In the genomic region with DNA sequence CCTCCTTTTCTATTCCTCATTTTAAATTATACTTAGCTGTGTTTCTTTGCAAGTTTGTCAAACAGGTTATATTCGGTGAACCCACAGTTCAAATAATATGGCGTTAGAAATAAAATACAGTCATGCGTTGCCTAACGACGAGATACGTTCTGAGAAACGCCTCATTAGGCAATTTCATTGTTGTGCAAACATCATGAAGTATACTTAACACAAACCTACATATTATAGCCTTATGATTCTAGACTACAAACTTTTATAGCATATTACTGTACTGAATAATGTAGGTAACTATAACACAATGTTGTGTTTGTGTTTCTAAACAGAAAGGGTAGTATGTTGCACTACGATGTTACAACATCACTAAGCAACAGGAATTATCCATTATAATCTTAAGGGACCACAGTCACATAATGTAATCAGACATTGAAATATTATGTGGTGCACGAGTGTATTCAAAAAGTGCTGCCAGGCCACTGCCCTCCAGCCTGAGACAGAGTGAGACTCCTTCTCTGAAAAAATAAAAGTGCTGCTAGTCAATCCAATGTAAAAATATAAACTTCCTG, we compare ENCODE assay signal across 9 cellular contexts. TPM values are rescaled to one million over a fixed set of nuclear protein-coding genes. Genes with fewer than 3 reads are reported as not detected.
A peak's percentile ranks its signal among the peaks of the same experiment; 100 is the strongest.
DNase-seq lines count a peak whose midpoint lies in the region; ATAC-seq and TF ChIP-seq lines count a peak whose summit lies in the region.
"Had no signal": no experiment of that assay in that cellular context is flagged by ENCODE, and none has a peak within 500 bp of the region (broad histone marks: within the 10 kb centered on the region; RNA-seq: fewer than 3 reads in every experiment).

No MANE protein-coding gene starts in this region.

- H3K9me3 Mint-ChIP-seq in nephron progenitor cell: peaks cover 9% of the 10 kb centered on the region
- peaks cover 5% of the 10 kb centered on the region for H3K9me3 Mint-ChIP-seq in chondrocyte (ENCODE audit: low read depth)

- no peak for ATAC-seq in GM18868 (IDR thresholded peaks at IDR 0.05; ENCODE audit: unreplicated experiment)
- ATAC-seq in GM21723 (IDR thresholded peaks at IDR 0.05; ENCODE audit: unreplicated experiment): no peak
- no peak for ATAC-seq in GM18517 (IDR thresholded peaks at IDR 0.05; ENCODE audit: unreplicated experiment)
- ATAC-seq: HCT116 had no signal

- H3K4me3 ChIP-seq in astrocyte of the cerebellum (ENCODE audit: low read depth, low read length): no peak overlapping the region

- no peaks in the 10 kb centered on the region for H3K27me3 Mint-ChIP-seq in nephron progenitor cell (ENCODE audit: low read depth, poor library complexity)
- peaks cover 8% of the 10 kb centered on the region for H3K27me3 Mint-ChIP-seq in chondrocyte (ENCODE audit: low read depth)

- H3K27ac Mint-ChIP-seq in nephron progenitor cell (peak overlapping the region; percentile 91), chondrocyte (ENCODE audit: unreplicated experiment) (no peak overlapping the region)

- DNase-seq in GF-D8 (lab: John Stamatoyannopoulos, UW): peak; percentile 19
- DNase-seq in NCI-H1417 (lab: John Stamatoyannopoulos, UW): peak; percentile 30 to 93 (median 64)
- peak; percentile 18 for DNase-seq in astrocyte of the cerebellum (ENCODE audit: low read depth)
- no peak for DNase-seq in nephron progenitor cell
- DNase-seq in chondrocyte (ENCODE audit: low spot score): no peak

- H3K36me3 Mint-ChIP-seq in nephron progenitor cell (ENCODE audit: low read depth) (peaks cover 19% of the 10 kb centered on the region), chondrocyte (ENCODE audit: low read depth) (no peaks in the 10 kb centered on the region)

- in situ Hi-C loops in astrocyte of the cerebellum (cut with HindIII; ENCODE audit: low sequenced_read_pairs): no loop called here

- H3K4me3 Mint-ChIP-seq in nephron progenitor cell (peak overlapping the region; percentile 93), chondrocyte (ENCODE audit: unreplicated experiment) (no peak overlapping the region)

- TF ChIP-seq CTCF in astrocyte of the cerebellum (IDR thresholded peaks at IDR 0.05; ENCODE audit: low read depth, low read length, missing control alignments): no peak
- TF ChIP-seq CTCF in nephron progenitor cell (IDR thresholded peaks at IDR 0.05): no peak
- TF ChIP-seq CTCF in chondrocyte (IDR thresholded peaks at IDR 0.05): no peak

- H3K4me1 Mint-ChIP-seq in nephron progenitor cell (peaks cover 57% of the 10 kb centered on the region), chondrocyte (ENCODE audit: low read depth) (peaks cover 30% of the 10 kb centered on the region)

RNA-seq across cellular contexts. Expression of a gene that starts 3.0 kb away (rescaled TPM):
- total RNA-seq in chondrocyte: 9.4 to 18.9 TPM (median 9.6 TPM) in 3 replicates

Comparison
In these comparisons a context has a peak if more than half of its experiments do, and no peak if none do; other contexts are left out.
1. DNase-seq: peak in GF-D8 (single experiment), NCI-H1417 (3 of 3) and astrocyte of the cerebellum (single experiment); none in nephron progenitor cell (single experiment) and chondrocyte (single experiment).